In genomic region chr19:8395621-8396082, GRCh38 we compare ENCODE assay signal across 20 cellular contexts. TPM values are rescaled to one million over a fixed set of nuclear protein-coding genes. Genes with fewer than 3 reads are reported as not detected.
DNase-seq lines count a peak whose midpoint lies in the region; ATAC-seq and TF ChIP-seq lines count a peak whose summit lies in the region.
"Had no signal": no experiment of that assay in that cellular context is flagged by ENCODE, and none has a peak within 500 bp of the region (broad histone marks: within the 10 kb centered on the region; RNA-seq: fewer than 3 reads in every experiment).

No MANE protein-coding gene starts in this region.

- intact Hi-C loops in breast epithelium (cut with DNase I; ENCODE audit: low total_unique reads), result loop anchor here (5.0 kb wide), 1 partner anchor 43 kb away; no protein-coding TSS in a partner anchor

- peaks cover 18% of the 10 kb centered on the region for H3K36me3 Mint-ChIP-seq in nephron (ENCODE audit: low read depth)

- peaks cover 4% of the 10 kb centered on the region for H3F3A ChIP-seq in SK-N-SH (replicated peaks; ENCODE audit: insufficient read depth)

- H3K9me3 ChIP-seq in SK-N-SH, result no peaks in the 10 kb centered on the region
- no peaks in the 10 kb centered on the region for H3K9me3 ChIP-seq in breast epithelium
- H3K9me3 ChIP-seq: BLaER1 treated with 17β-estradiol and CSF1 and Interleukin-3, amounts not matched to agents 10 nM and 100 nM; Peyer's patch; suprapubic skin had no signal

- in situ Hi-C loops in brain microvascular endothelial cell (cut with HindIII; ENCODE audit: low pct_ligation_motif_present, low sequenced_read_pairs), result no loop called here

- no peak overlapping the region for H3K4me2 ChIP-seq in SK-N-SH

- H3K9me3 Mint-ChIP-seq in nephron, result no peaks in the 10 kb centered on the region
- H3K9me3 Mint-ChIP-seq: activated CD4-positive, alpha-beta T cell treated with anti-CD3 and anti-CD28 coated beads, Interleukin-2, amount 10 ng/mL, durations not matched to agents 7 days and 5 days had no signal

- no peaks in the 10 kb centered on the region for H3K9me2 ChIP-seq in SK-N-SH

- H2AFZ ChIP-seq in SK-N-SH (ENCODE audit: low read depth), result no peak overlapping the region

- H3K36me3 ChIP-seq in SK-N-SH (replicated peaks in 1 of 2; ENCODE audit: control insufficient read depth in 1 of 2, insufficient read depth in 2 of 2, low read length in 1 of 2), result peaks cover 0 to 7% of the 10 kb centered on the region in 2 experiments
- no peaks in the 10 kb centered on the region for H3K36me3 ChIP-seq in breast epithelium
- H3K36me3 ChIP-seq in brain microvascular endothelial cell (replicated peaks), result peaks cover 10% of the 10 kb centered on the region

- DNase-seq in SK-N-SH (no peak), breast epithelium (ENCODE audit: low spot score in 2 of 2) (no peak), substantia nigra (lab: John Stamatoyannopoulos, UW) (no peak), NCI-H446 treated with DMSO at 0.1 percent for 48 hours (lab: John Stamatoyannopoulos, UW) (no peak), brain microvascular endothelial cell (no peak)
- DNase-seq: 8988T; activated CD4-positive, alpha-beta T cell treated with anti-CD3 and anti-CD28 coated beads, Interleukin-2, amount 10 ng/mL, durations not matched to agents 7 days and 5 days; activated gamma-delta T cell treated with Interleukin-2 at 50 U/mL for 16 hours; amniotic stem cell; GF-D8; left colon; NCI-H774; Peyer's patch; stimulated activated CD4-positive, alpha-beta T cell treated with anti-CD3 and anti-CD28 coated beads, Interleukin-4, amount 100 ng/mL, for 4 hours had no signal

- ATAC-seq in SK-N-SH treated with all-trans-retinoic acid at 6 μM for 48 hours, result no peak
- ATAC-seq in HG03457 (IDR thresholded peaks at IDR 0.05; ENCODE audit: unreplicated experiment), result no peak
- ATAC-seq: left colon had no signal

- CTCF ChIA-PET in SK-N-SH (lab: Yijun Ruan, JAX), result interaction anchor here (0.9 to 8.0 kb wide), 3 partner anchors 9 to 42 kb away, joined by 3 to 78 read pairs (median 5); no protein-coding TSS in a partner anchor

- TF ChIP-seq POLR2A in breast epithelium (IDR thresholded peaks at IDR 0.05), result no peak

- H3K4me1 ChIP-seq in SK-N-SH (ENCODE audit: control insufficient read depth in 1 of 2, insufficient read depth in 2 of 2, low read depth in 1 of 2, low read length in 1 of 2), result peaks cover 9 to 36% of the 10 kb centered on the region in 2 experiments; a peak in 2 of 4 replicates
- peaks cover 14 to 53% of the 10 kb centered on the region in 2 donors for H3K4me1 ChIP-seq in breast epithelium

- TF ChIP-seq EP300 in SK-N-SH (IDR thresholded peaks at IDR 0.05; ENCODE audit: borderline replicate concordance in 1 of 2, low read depth in 1 of 2, low read length in 1 of 2), result no peak

- H3K4me3 Mint-ChIP-seq in nephron, result no peak overlapping the region
- H3K4me3 Mint-ChIP-seq: activated CD4-positive, alpha-beta T cell treated with anti-CD3 and anti-CD28 coated beads, Interleukin-2, amount 10 ng/mL, durations not matched to agents 7 days and 5 days had no signal

- H3K4me1 Mint-ChIP-seq in nephron, result peaks cover 36% of the 10 kb centered on the region

- H3K27ac Mint-ChIP-seq in nephron, result peak overlapping the region; percentile 18 to 45 (median 26)

- no peak for TF ChIP-seq RAD21 in SK-N-SH (IDR thresholded peaks at IDR 0.05; ENCODE audit: low read length)

- H3K27me3 Mint-ChIP-seq in nephron (ENCODE audit: low read depth), result no peaks in the 10 kb centered on the region
- H3K27me3 Mint-ChIP-seq: activated CD4-positive, alpha-beta T cell treated with anti-CD3 and anti-CD28 coated beads, Interleukin-2, amount 10 ng/mL, durations not matched to agents 7 days and 5 days had no signal

- H3K27me3 ChIP-seq in SK-N-SH (ENCODE audit: insufficient read depth), result no peaks in the 10 kb centered on the region
- no peaks in the 10 kb centered on the region for H3K27me3 ChIP-seq in breast epithelium
- no peaks in the 10 kb centered on the region for H3K27me3 ChIP-seq in brain microvascular endothelial cell (replicated peaks)
- H3K27me3 ChIP-seq: BLaER1 treated with 17β-estradiol and CSF1 and Interleukin-3, amounts not matched to agents 10 nM and 100 nM; Peyer's patch; suprapubic skin had no signal

- H4K20me1 ChIP-seq in SK-N-SH (ENCODE audit: insufficient read depth), result peaks cover 79% of the 10 kb centered on the region

- WGBS in SK-N-SH (ENCODE audit: low lambda C conversion rate), result 90% methylated on average over 10 of the region's 14 CpGs

- no peak overlapping the region for H3K9ac ChIP-seq in SK-N-SH

- POLR2A ChIA-PET in SK-N-SH (lab: Yijun Ruan, JAX), result no interaction called here

- H3K27ac ChIP-seq in SK-N-SH (ENCODE audit: low read depth in 2 of 2, low read length in 1 of 2), result no peak overlapping the region
- H3K27ac ChIP-seq in breast epithelium, result peak overlapping the region; percentile 100
- peak overlapping the region; percentile 100 for H3K27ac ChIP-seq in substantia nigra (ENCODE audit: low read depth, low read length, poor library complexity, severe bottlenecking)
- H3K27ac ChIP-seq in brain microvascular endothelial cell, result no peak overlapping the region
- H3K27ac ChIP-seq: BLaER1 treated with 17β-estradiol and CSF1 and Interleukin-3, amounts not matched to agents 10 nM and 100 nM had no signal

- TF ChIP-seq CTCF in SK-N-SH (IDR thresholded peaks at IDR 0.05) (no peak), breast epithelium (IDR thresholded peaks at IDR 0.05) (no peak), nephron (IDR thresholded peaks at IDR 0.05; ENCODE audit: unreplicated experiment in 3 of 3) (no peak), brain microvascular endothelial cell (IDR thresholded peaks at IDR 0.05; ENCODE audit: low read depth, low read length, missing control alignments) (no peak)

- H3K79me2 ChIP-seq in SK-N-SH (ENCODE audit: insufficient read depth), result peaks cover 90% of the 10 kb centered on the region

- H3K4me3 ChIP-seq in SK-N-SH (ENCODE audit: low read depth in 2 of 2, low read length in 1 of 2) (no peak overlapping the region), breast epithelium (no peak overlapping the region), brain microvascular endothelial cell (ENCODE audit: low read depth, low read length) (no peak overlapping the region)
- H3K4me3 ChIP-seq: BLaER1 treated with 17β-estradiol and CSF1 and Interleukin-3, amounts not matched to agents 10 nM and 100 nM; GM12878; Peyer's patch; suprapubic skin had no signal

TF ChIP-seq in SK-N-SH treated with all-trans-retinoic acid at 6 μM for 48 hours, 23 proteins besides CTCF, POLR2A, EP300 and RAD21:
- peak; percentile 94 for TF ChIP-seq ZFP3 (CRISPR knock-in tag; IDR thresholded peaks at IDR 0.05)
- no peak for TF ChIP-seq GLIS3 (CRISPR knock-in tag; IDR thresholded peaks at IDR 0.05)

TF ChIP-seq in SK-N-SH, 30 proteins besides CTCF, POLR2A, EP300 and RAD21 (continues in another document):
- TF ChIP-seq JUND (IDR thresholded peaks at IDR 0.05) (no peak), TEAD4 (IDR thresholded peaks at IDR 0.05; ENCODE audit: borderline replicate concordance, insufficient read depth) (no peak), USF2 (IDR thresholded peaks at IDR 0.05; ENCODE audit: borderline replicate concordance, low read depth, low read length) (no peak), YY1 (IDR thresholded peaks at IDR 0.05; ENCODE audit: low read depth) (no peak), NRF1 (IDR thresholded peaks at IDR 0.05; ENCODE audit: low read depth, low read length) (no peak), SIN3A (IDR thresholded peaks at IDR 0.05; ENCODE audit: borderline replicate concordance, low read depth, low read length) (no peak), GATA2 (CRISPR knock-in tag; IDR thresholded peaks at IDR 0.05) (no peak), GABPA (IDR thresholded peaks at IDR 0.05; ENCODE audit: low read depth) (no peak), TAF1 (IDR thresholded peaks at IDR 0.05; ENCODE audit: borderline replicate concordance, low read depth, low read length) (no peak), ELF1 (IDR thresholded peaks at IDR 0.05) (no peak), MXI1 (IDR thresholded peaks at IDR 0.05; ENCODE audit: low read depth, low read length) (no peak), RFX5 (IDR thresholded peaks at IDR 0.05; ENCODE audit: low read length) (no peak), FOSL2 (IDR thresholded peaks at IDR 0.05; ENCODE audit: borderline replicate concordance, low read depth) (no peak)

RNA-seq across cellular contexts. Expression of gene RAB11B, which starts 5.5 kb away (rescaled TPM):
- 70.5 and 127 TPM in 2 replicates for polyA plus RNA-seq in SK-N-SH (2012; rRNA removed)
- 50.5 and 81.5 TPM in 2 replicates for polyA plus RNA-seq in SK-N-SH (2012; cell fraction: cytosol; rRNA removed)
- 241 and 251 TPM in 2 replicates for polyA plus RNA-seq in SK-N-SH (2012; cell fraction: nucleus; rRNA removed)
- total RNA-seq in breast epithelium, result 10 to 100 TPM; 39.5 to 57.7 (median 41.3) TPM

RNA-seq across cellular contexts. Expression of gene MARCHF2, which starts 17.5 kb away (rescaled TPM):
- polyA plus RNA-seq in SK-N-SH (2012; rRNA removed), result 52.9 and 57.2 TPM in 2 replicates
- polyA plus RNA-seq in SK-N-SH (2012; cell fraction: cytosol; rRNA removed), result 22.9 and 46.6 TPM in 2 replicates
- 52.6 and 71.9 TPM in 2 replicates for polyA plus RNA-seq in SK-N-SH (2012; cell fraction: nucleus; rRNA removed)
- total RNA-seq in breast epithelium, result 100 to 1,000 TPM; 126 to 224 (median 132) TPM

RNA-seq across cellular contexts. Expression of gene ANGPTL4, which starts 31.7 kb away (rescaled TPM):
- 62.5 and 71.2 TPM in 2 replicates for polyA plus RNA-seq in SK-N-SH (2012; rRNA removed)
- polyA plus RNA-seq in SK-N-SH (2012; cell fraction: cytosol; rRNA removed), result 25.9 and 37.6 TPM in 2 replicates
- polyA plus RNA-seq in SK-N-SH (2012; cell fraction: nucleus; rRNA removed), result 181 and 394 TPM in 2 replicates
- total RNA-seq in breast epithelium, result 100 to 1,000 TPM in 2 of 3 donors, 10 to 100 TPM in 1; 90.9 to 186 (median 118) TPM
- total RNA-seq: activated CD4-positive, alpha-beta T cell treated with anti-CD3 and anti-CD28 coated beads, Interleukin-2, amount 10 ng/mL, durations not matched to agents 7 days and 5 days; GM12878 had no signal

RNA-seq across cellular contexts. Expression of gene HNRNPM, which starts 49.1 kb away (rescaled TPM):
- polyA plus RNA-seq in SK-N-SH (2012; rRNA removed), result 178 and 205 TPM in 2 replicates
- 181 and 182 TPM in 2 replicates for polyA plus RNA-seq in SK-N-SH (2012; cell fraction: cytosol; rRNA removed)
- 161 and 269 TPM in 2 replicates for polyA plus RNA-seq in SK-N-SH (2012; cell fraction: nucleus; rRNA removed)
- total RNA-seq in breast epithelium, result 100 to 1,000 TPM in 2 of 3 donors, 10 to 100 TPM in 1; 84.8 to 153 (median 116) TPM

RNA-seq across cellular contexts. Expression of gene KANK3, which starts 52.6 kb away (rescaled TPM):
- 0.51 and 0.91 TPM in 2 replicates for polyA plus RNA-seq in SK-N-SH (2012; rRNA removed)
- 0.12 and 0.17 TPM in 2 replicates for polyA plus RNA-seq in SK-N-SH (2012; cell fraction: cytosol; rRNA removed)
- 1.5 and 1.7 TPM in 2 replicates for polyA plus RNA-seq in SK-N-SH (2012; cell fraction: nucleus; rRNA removed)
- 10 to 100 TPM in 1 of 3 donors, 1 to 10 TPM in 2; 5.6 to 26.2 (median 7.8) TPM for total RNA-seq in breast epithelium

Comparison
In these comparisons a context has a peak if more than half of its experiments do, and no peak if none do; other contexts are left out.
1. H3K27ac ChIP-seq: peak in breast epithelium (2 of 2) and substantia nigra (single experiment); none in SK-N-SH (0 of 2) and brain microvascular endothelial cell (single experiment).